In genomic region chr20:40968816-40969562, GRCh38 we compare ENCODE assay signal across 8 cellular contexts. TPM values are rescaled to one million over a fixed set of nuclear protein-coding genes. Genes with fewer than 3 reads are reported as not detected.
DNase-seq lines count a peak whose midpoint lies in the region; ATAC-seq and TF ChIP-seq lines count a peak whose summit lies in the region.
"Not testable (repeated sequence)": the region's sequence is repeated elsewhere in the genome, so short reads cannot be mapped to it uniquely, and the experiment has no call there.

No MANE protein-coding gene starts in this region.

- CTCF ChIA-PET in activated CD4-positive, alpha-beta memory T cell treated with anti-CD3 and anti-CD28 coated beads for 36 hours (lab: Charles Lee) = interaction anchor here (0.7 to 9.0 kb wide), 33 partner anchors 10 to 447 kb away, joined by 3 to 139 read pairs (median 4); partner anchors contain the start of gene LPIN3

- H3K9ac ChIP-seq in liver (ENCODE audit: low read depth in 1 of 2, low read length in 2 of 2) = not testable (repeated sequence)

- H3K27ac Mint-ChIP-seq in activated CD4-positive, alpha-beta memory T cell treated with anti-CD3 and anti-CD28 coated beads for 36 hours = not testable (repeated sequence)
- peak overlapping the region; percentile 36 for H3K27ac Mint-ChIP-seq in dendritic cell treated with granulocyte-macrophage colony-stimulating factor and Interleukin-4, amounts not matched to agents 40 ng/mL and 50 ng/mL, for 4 days

- peak; percentile 96 for TF ChIP-seq RAD21 in liver (IDR thresholded peaks at IDR 0.05)

- H3K4me3 ChIP-seq in liver (ENCODE audit: low read depth in 1 of 3, low read length in 3 of 3) = peak overlapping the region in 1 of 3 donors; percentile 36

- H3K27ac ChIP-seq in liver (ENCODE audit: low read depth in 1 of 2, low read length in 2 of 2) = not testable (repeated sequence)

- H3K36me3 Mint-ChIP-seq in activated CD4-positive, alpha-beta memory T cell treated with anti-CD3 and anti-CD28 coated beads for 36 hours; dendritic cell treated with granulocyte-macrophage colony-stimulating factor and Interleukin-4, amounts not matched to agents 40 ng/mL and 50 ng/mL, for 4 days (ENCODE audit: low read depth): not testable (repeated sequence)

- peak overlapping the region; percentile 70 for H3K4me3 Mint-ChIP-seq in activated CD4-positive, alpha-beta memory T cell treated with anti-CD3 and anti-CD28 coated beads for 36 hours
- H3K4me3 Mint-ChIP-seq in dendritic cell treated with granulocyte-macrophage colony-stimulating factor and Interleukin-4, amounts not matched to agents 40 ng/mL and 50 ng/mL, for 4 days = peak overlapping the region; percentile 79

- H3K27me3 Mint-ChIP-seq in activated CD4-positive, alpha-beta memory T cell treated with anti-CD3 and anti-CD28 coated beads for 36 hours = not testable (repeated sequence)
- peaks cover 31% of the 10 kb centered on the region for H3K27me3 Mint-ChIP-seq in dendritic cell treated with granulocyte-macrophage colony-stimulating factor and Interleukin-4, amounts not matched to agents 40 ng/mL and 50 ng/mL, for 4 days

- H3K36me3 ChIP-seq in liver (ENCODE audit: control insufficient read depth in 4 of 4, insufficient read depth in 3 of 4, low read depth in 1 of 4, low read length in 3 of 4) = not testable (repeated sequence)

- H3K27me3 ChIP-seq in liver (ENCODE audit: control insufficient read depth in 4 of 4, insufficient read depth in 4 of 4, low read length in 3 of 4) = not testable (repeated sequence)

- not testable (repeated sequence) for H3K9me3 ChIP-seq in liver (ENCODE audit: control insufficient read depth in 4 of 4, low read length in 3 of 4)

- not testable (repeated sequence) for H3K4me1 Mint-ChIP-seq in activated CD4-positive, alpha-beta memory T cell treated with anti-CD3 and anti-CD28 coated beads for 36 hours (ENCODE audit: low read depth); dendritic cell treated with granulocyte-macrophage colony-stimulating factor and Interleukin-4, amounts not matched to agents 40 ng/mL and 50 ng/mL, for 4 days (ENCODE audit: low read depth)

- peak; percentile 71 for ATAC-seq in GM19043 (IDR thresholded peaks at IDR 0.05; ENCODE audit: low read depth, unreplicated experiment)

- WGBS in liver = 23% methylated on average over 28 of the region's 28 CpGs

- peak; percentile 96 for TF ChIP-seq CTCF in AG09319 (IDR thresholded peaks at IDR 0.05; ENCODE audit: low read depth, low read length)
- TF ChIP-seq CTCF in liver (IDR thresholded peaks at IDR 0.05; ENCODE audit: low read depth, low read length, missing input control) = peak; percentile 99

- not testable (repeated sequence) for H3K4me1 ChIP-seq in liver (ENCODE audit: control insufficient read depth in 4 of 4, insufficient read depth in 4 of 4, low read length in 3 of 4)

- POLR2A ChIA-PET in activated CD4-positive, alpha-beta memory T cell treated with anti-CD3 and anti-CD28 coated beads for 36 hours (lab: Charles Lee) = not testable (repeated sequence)

- intact Hi-C loops in activated CD4-positive, alpha-beta memory T cell treated with anti-CD3 and anti-CD28 coated beads for 36 hours (cut with micrococcal nuclease) = loop anchor here (1.0 to 10.0 kb wide), 4 partner anchors 126 to 726 kb away; partner anchors contain the start of gene LPIN3
- intact Hi-C loops in dendritic cell treated with granulocyte-macrophage colony-stimulating factor and Interleukin-4, amounts not matched to agents 40 ng/mL and 50 ng/mL, for 4 days (cut with micrococcal nuclease) = loop anchor here (1.0 to 10.0 kb wide), 3 partner anchors 126 to 1854 kb away; partner anchors contain the start of gene LPIN3

- not testable (repeated sequence) for DNase-seq in AG09319 (ENCODE audit: extremely low read depth, low read depth)
- peak; percentile 90 for DNase-seq in HK-2 (ENCODE audit: unreplicated experiment)
- DNase-seq in NCI-H82 treated with DMSO at 0.1 percent for 48 hours (lab: John Stamatoyannopoulos, UW; ENCODE audit: unreplicated experiment) = peak; percentile 3
- DNase-seq in activated CD4-positive, alpha-beta memory T cell treated with anti-CD3 and anti-CD28 coated beads for 36 hours = peak; percentile 90
- DNase-seq in stimulated activated CD4-positive, alpha-beta T cell treated with anti-CD3 and anti-CD28 coated beads, Interleukin-1b, Interleukin-23, amount 100 ng/mL, for 48 hours = peak; percentile 85

- H3K9me3 Mint-ChIP-seq in activated CD4-positive, alpha-beta memory T cell treated with anti-CD3 and anti-CD28 coated beads for 36 hours; dendritic cell treated with granulocyte-macrophage colony-stimulating factor and Interleukin-4, amounts not matched to agents 40 ng/mL and 50 ng/mL, for 4 days: not testable (repeated sequence)

RNA-seq across cellular contexts. Expression of gene TOP1, which starts 59.6 kb away (rescaled TPM):
- total RNA-seq in activated CD4-positive, alpha-beta memory T cell treated with anti-CD3 and anti-CD28 coated beads for 36 hours = 100 to 1,000 TPM; 128 TPM
- 10 to 100 TPM; 21.1 to 62.1 TPM for total RNA-seq in liver
- polyA plus RNA-seq in liver = 10 to 100 TPM; 13.7 to 17.8 TPM
